In the genomic region with DNA sequence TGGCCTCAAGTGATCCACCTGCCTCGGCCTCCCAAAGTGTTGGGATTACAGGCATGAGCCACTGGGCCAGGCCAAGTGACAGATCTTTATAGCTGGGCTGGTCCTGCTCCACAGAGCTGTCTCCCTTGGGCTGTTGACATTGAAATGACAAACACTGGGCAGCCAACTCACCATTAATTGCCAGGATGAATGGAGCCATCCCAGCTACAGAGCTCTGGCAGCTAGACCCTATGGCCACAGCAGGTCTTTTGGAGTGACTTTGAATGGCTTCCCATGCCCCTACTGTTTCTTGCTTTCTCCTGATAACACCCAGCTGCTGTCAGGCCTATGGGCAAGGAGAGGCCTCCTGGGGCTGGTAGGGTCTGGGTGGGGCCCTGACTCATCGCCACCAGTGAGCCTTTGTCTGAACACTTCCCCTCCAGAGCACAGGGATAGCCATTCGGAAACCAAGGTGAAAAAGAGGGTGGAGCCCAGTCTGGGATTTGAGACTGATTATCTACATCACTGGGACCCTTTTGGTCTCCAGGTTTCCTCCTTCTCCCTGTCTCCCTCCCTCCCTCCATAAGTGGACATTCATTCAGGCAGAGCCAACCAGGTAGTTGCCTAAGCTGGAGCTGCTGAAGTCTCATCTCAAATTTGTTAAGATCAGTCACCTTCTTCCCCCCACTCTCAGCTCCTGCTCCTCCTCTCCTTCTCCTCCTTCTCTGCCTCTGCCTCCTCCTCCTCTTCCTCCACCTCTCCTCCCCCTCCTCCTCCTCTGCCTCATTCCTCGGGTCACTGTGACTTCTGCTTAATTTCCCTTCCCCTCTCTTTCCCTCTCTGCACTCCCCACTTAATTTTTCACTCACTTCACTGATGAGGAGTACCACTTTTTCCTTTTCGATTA, we compare ENCODE assay signal across 10 cellular contexts. TPM values are rescaled to one million over a fixed set of nuclear protein-coding genes. Genes with fewer than 3 reads are reported as not detected.
DNase-seq lines count a peak whose midpoint lies in the region; ATAC-seq, FAIRE-seq and TF ChIP-seq lines count a peak whose summit lies in the region.
"Had no signal": no experiment of that assay in that cellular context is flagged by ENCODE, and none has a peak within 500 bp of the region (broad histone marks: within the 10 kb centered on the region; RNA-seq: fewer than 3 reads in every experiment).

No MANE protein-coding gene starts in this region.

- POLR2A ChIA-PET in PC-9 (lab: Charles Lee; ENCODE audit: unreplicated experiment): interaction anchor here (0.5 to 0.6 kb wide), 4 partner anchors 10 to 1883 kb away, joined by 3 to 7 read pairs (median 4); no protein-coding TSS in a partner anchor

- H3K9me2 ChIP-seq in PC-9 (ENCODE audit: insufficient read depth): no peaks in the 10 kb centered on the region

- no peak overlapping the region for H2AFZ ChIP-seq in PC-9
- H2AFZ ChIP-seq in fibroblast of lung (ENCODE audit: low read length): no peak overlapping the region

- ATAC-seq in HG02973 (IDR thresholded peaks at IDR 0.05; ENCODE audit: unreplicated experiment): no peak

- H3K4me2 ChIP-seq in PC-9 (peak overlapping the region; percentile 49), fibroblast of lung (ENCODE audit: extremely low read depth, insufficient read depth, low read length) (no peak overlapping the region)

- H3F3A ChIP-seq in PC-9 (ENCODE audit: insufficient read depth, low read depth): peaks cover 12% of the 10 kb centered on the region; the same call in 1 of the 2 replicates

- peaks cover 24% of the 10 kb centered on the region for H3K4me1 Mint-ChIP-seq in activated naive CD4-positive, alpha-beta T cell treated with anti-CD3 and anti-CD28 coated beads for 36 hours (ENCODE audit: low read depth)

- CTCF ChIA-PET in PC-9 (lab: Charles Lee): interaction anchor here (1.2 kb wide), 1 partner anchor 301 kb away, joined by 4 read pairs; no protein-coding TSS in a partner anchor
- CTCF ChIA-PET in activated naive CD4-positive, alpha-beta T cell treated with anti-CD3 and anti-CD28 coated beads for 36 hours (lab: Charles Lee): interaction anchor here (0.9 kb wide), 1 partner anchor 10 kb away, joined by 4 read pairs; no protein-coding TSS in a partner anchor

- peak overlapping the region; percentile 52 for H3K27ac ChIP-seq in PC-9
- no peak overlapping the region for H3K27ac ChIP-seq in fibroblast of lung (ENCODE audit: insufficient read depth, low read length)
- peak overlapping the region in 16 of 21 experiments; percentile 14 to 71 (median 41) for H3K27ac ChIP-seq in skin epidermis

- no peak for FAIRE-seq in GM12892 (lab: Jason Lieb, UNC)
- FAIRE-seq: A204.1 had no signal

- no peaks in the 10 kb centered on the region for H4K20me1 ChIP-seq in PC-9 (ENCODE audit: insufficient read depth)
- no peaks in the 10 kb centered on the region for H4K20me1 ChIP-seq in fibroblast of lung (ENCODE audit: control insufficient read depth, extremely low read depth, insufficient read depth, low read length)

- H3K36me3 Mint-ChIP-seq in activated naive CD4-positive, alpha-beta T cell treated with anti-CD3 and anti-CD28 coated beads for 36 hours (ENCODE audit: low read depth): no peaks in the 10 kb centered on the region

- H3K9me3 ChIP-seq in PC-9 (ENCODE audit: insufficient read depth, low read depth) (no peaks in the 10 kb centered on the region), fibroblast of lung (ENCODE audit: control insufficient read depth, insufficient read depth, low read depth, low read length) (no peaks in the 10 kb centered on the region)

- H3K79me2 ChIP-seq in PC-9 (ENCODE audit: low read depth) (no peaks in the 10 kb centered on the region), fibroblast of lung (ENCODE audit: control insufficient read depth, insufficient read depth, low read length) (no peaks in the 10 kb centered on the region)

- H3K4me1 ChIP-seq in PC-9 (replicated peaks; ENCODE audit: insufficient read depth) (peaks cover 58% of the 10 kb centered on the region), fibroblast of lung (ENCODE audit: control insufficient read depth, extremely low read depth, insufficient read depth, low read length) (peaks cover 11% of the 10 kb centered on the region)

- no peak overlapping the region for H3K27ac Mint-ChIP-seq in activated naive CD4-positive, alpha-beta T cell treated with anti-CD3 and anti-CD28 coated beads for 36 hours

- no TSS peak for BruUV-seq in PC-9 (replicated peaks; lab: Mats Ljungman, UMichigan)

- no peak overlapping the region for H3K4me3 Mint-ChIP-seq in activated naive CD4-positive, alpha-beta T cell treated with anti-CD3 and anti-CD28 coated beads for 36 hours

- no peaks in the 10 kb centered on the region for H3K9me3 Mint-ChIP-seq in activated naive CD4-positive, alpha-beta T cell treated with anti-CD3 and anti-CD28 coated beads for 36 hours

- H3K9ac ChIP-seq in fibroblast of lung (ENCODE audit: insufficient read depth, low read length): no peak overlapping the region

- H3K4me3 ChIP-seq in PC-9: no peak overlapping the region
- H3K4me3 ChIP-seq in fibroblast of lung (replicated peaks in 1 of 4; ENCODE audit: control extremely low read depth in 1 of 4, insufficient read depth in 1 of 4, low read depth in 3 of 4, low read length in 4 of 4): no peak overlapping the region
- no peak overlapping the region for H3K4me3 ChIP-seq in skin epidermis

- H3K27me3 ChIP-seq in PC-9 (ENCODE audit: insufficient read depth, low read depth) (no peaks in the 10 kb centered on the region), fibroblast of lung (ENCODE audit: control insufficient read depth, insufficient read depth, low read length) (no peaks in the 10 kb centered on the region)

- TF ChIP-seq CTCF in PC-9 (conservative IDR thresholded peaks at IDR 0.05) (no peak), fibroblast of lung (conservative IDR thresholded peaks at IDR 0.05 in 1 of 2, IDR thresholded peaks at IDR 0.05 in 1 of 2; ENCODE audit: low read depth in 1 of 2, low read length in 2 of 2) (no peak)

- peaks cover 13% of the 10 kb centered on the region for H3K27me3 Mint-ChIP-seq in activated naive CD4-positive, alpha-beta T cell treated with anti-CD3 and anti-CD28 coated beads for 36 hours (ENCODE audit: low read depth)

- no peaks in the 10 kb centered on the region for H3K36me3 ChIP-seq in PC-9 (ENCODE audit: low read depth)
- no peaks in the 10 kb centered on the region for H3K36me3 ChIP-seq in fibroblast of lung (ENCODE audit: control insufficient read depth, insufficient read depth, low read length)

- TF ChIP-seq POLR2A in GM12892 (IDR thresholded peaks at IDR 0.05; ENCODE audit: low read depth, low read length): no peak

- DNase-seq in DMS53 (lab: John Stamatoyannopoulos, UW) (peak; percentile 1), DMS53 treated with DMSO at 0.1 percent for 48 hours (lab: John Stamatoyannopoulos, UW; ENCODE audit: unreplicated experiment) (no peak), PC-9 (peak; percentile 74 to 82), fibroblast of lung (ENCODE audit: low read depth in 2 of 2) (peak; percentile 36 to 76), GM12892 (ENCODE audit: insufficient read length) (no peak)
- DNase-seq in activated naive CD4-positive, alpha-beta T cell treated with anti-CD3 and anti-CD28 coated beads for 36 hours: no peak
- DNase-seq: KG1 had no signal

- intact Hi-C loops in PC-9 (cut with micrococcal nuclease; ENCODE audit: unreplicated experiment): no loop called here
- intact Hi-C loops in activated naive CD4-positive, alpha-beta T cell treated with anti-CD3 and anti-CD28 coated beads for 36 hours (cut with micrococcal nuclease): no loop called here

RNA-seq across cellular contexts. Expression of a gene that starts 34.0 kb away (rescaled TPM):
- total RNA-seq in PC-9 (2021) (45.5 and 51.2 TPM in 2 replicates), fibroblast of lung (12.8 and 16.7 TPM in 2 replicates)
- polyA plus RNA-seq in fibroblast of lung: 20.8 and 28.4 TPM in 2 replicates
- polyA plus RNA-seq in fibroblast of lung (2012): 20.9 and 37.6 TPM in 2 replicates
- 46.1 and 68.2 TPM in 2 replicates for polyA minus RNA-seq in fibroblast of lung (ENCODE audit: low replicate concordance)
- polyA plus RNA-seq in GM12892 (2012; ENCODE audit: missing spikeins): 117 TPM
- 10 to 100 TPM; 98.0 to 98.2 TPM for total RNA-seq in activated naive CD4-positive, alpha-beta T cell treated with anti-CD3 and anti-CD28 coated beads for 36 hours

Comparison
In these comparisons a context has a peak if more than half of its experiments do, and no peak if none do; other contexts are left out.
1. DNase-seq: peak in DMS53 (single experiment), PC-9 (2 of 2) and fibroblast of lung (2 of 2); none in DMS53 treated with DMSO at 0.1 percent for 48 hours (single experiment), GM12892 (single experiment) and activated naive CD4-positive, alpha-beta T cell treated with anti-CD3 and anti-CD28 coated beads for 36 hours (single experiment).